ENCODE assay signal across 15 cellular contexts in genomic region chr12:49598527-49598926, GRCh38. TPM values are rescaled to one million over a fixed set of nuclear protein-coding genes. Genes with fewer than 3 reads are reported as not detected.
DNase-seq lines count a peak whose midpoint lies in the region; ATAC-seq, FAIRE-seq and TF ChIP-seq lines count a peak whose summit lies in the region.
"Had no signal": no experiment of that assay in that cellular context is flagged by ENCODE, and none has a peak within 500 bp of the region (broad histone marks: within the 10 kb centered on the region; RNA-seq: fewer than 3 reads in every experiment).

No MANE protein-coding gene starts in this region.

- H4K91ac ChIP-seq in H9 (ENCODE audit: insufficient read length, low read depth, low read length) (no peak overlapping the region), H1 (replicated peaks; ENCODE audit: insufficient read length, low read length) (no peak overlapping the region)

- TF ChIP-seq CTCF in H9 (conservative IDR thresholded peaks at IDR 0.05) (no peak), H1 (IDR thresholded peaks at IDR 0.05; ENCODE audit: control extremely low read depth in 1 of 3, insufficient read depth in 1 of 3, low read depth in 1 of 3, low read length in 3 of 3) (no peak), type B pancreatic cell (conservative IDR thresholded peaks at IDR 0.05) (no peak), spleen (IDR thresholded peaks at IDR 0.05 in 8 of 11, conservative IDR thresholded peaks at IDR 0.05 in 3 of 11) (no peak)

- no peak overlapping the region for H3K56ac ChIP-seq in H9 (ENCODE audit: insufficient read length, low read depth, low read length)
- no peak overlapping the region for H3K56ac ChIP-seq in H1 (replicated peaks; ENCODE audit: insufficient read length, low read depth, low read length)

- no CpG with 5 or more reads among the region's 10 CpGs for WGBS in H9 (ENCODE audit: extremely low coverage, insufficient read length, low lambda C conversion rate)
- WGBS in H1 (ENCODE audit: extremely low coverage in 1 of 2, insufficient coverage in 1 of 2, insufficient read length in 1 of 2, insufficient replicate concordance in 2 of 2, low coverage in 1 of 2, low lambda C conversion rate in 2 of 2, missing lambda C conversion rate in 1 of 2), 2 experiments = 89% methylated on average over 10 of the region's 10 CpGs; no CpG with 5 or more reads in 1 of the 2 experiments
- WGBS in spleen, 5 donors = 85 to 92% (median 87%) methylated on average over 10 of the region's 10 CpGs

- no peak overlapping the region for H3K23ac ChIP-seq in H9 (ENCODE audit: insufficient read length, low read depth, low read length)
- H3K23ac ChIP-seq in H1 (ENCODE audit: insufficient read length) = no peak overlapping the region

- H2BK15ac ChIP-seq in H9 (ENCODE audit: low read depth, low read length) = no peak overlapping the region
- no peak overlapping the region for H2BK15ac ChIP-seq in H1 (ENCODE audit: low read length)

- H3K9me3 Mint-ChIP-seq in H9 (no peaks in the 10 kb centered on the region), type B pancreatic cell (no peaks in the 10 kb centered on the region)
- H3K9me3 Mint-ChIP-seq: CD14-positive monocyte; CD8-positive, alpha-beta T cell had no signal

- H3T11ph ChIP-seq in H9 (ENCODE audit: low read length) = no peak overlapping the region

- H3K36me3 ChIP-seq in H1 (ENCODE audit: control insufficient read depth in 2 of 4, insufficient read depth in 4 of 4, low read length in 3 of 4) (no peaks in the 10 kb centered on the region), spleen (no peaks in the 10 kb centered on the region)

- no peak overlapping the region for H3K9ac ChIP-seq in H9 (ENCODE audit: extremely low read depth, insufficient read length, low read length)
- H3K9ac ChIP-seq in H1 (replicated peaks in 1 of 4; ENCODE audit: extremely low read depth in 1 of 4, low read depth in 3 of 4, low read length in 3 of 4) = no peak overlapping the region
- H3K9ac ChIP-seq: GM23248 had no signal

- H3K4me2 ChIP-seq in H9 (ENCODE audit: insufficient read depth, insufficient read length, low read length) (no peak overlapping the region), H1 (ENCODE audit: insufficient read depth in 1 of 2, low read depth in 2 of 2, low read length in 2 of 2) (no peak overlapping the region)
- H3K4me2 ChIP-seq: A549 had no signal

- no peaks in the 10 kb centered on the region for H3K9me3 ChIP-seq in H9 (ENCODE audit: control insufficient read depth, low read depth, low read length)
- no peaks in the 10 kb centered on the region for H3K9me3 ChIP-seq in H1 (ENCODE audit: insufficient read depth in 2 of 2, low read depth in 1 of 2, low read length in 1 of 2)
- H3K9me3 ChIP-seq in spleen = no peaks in the 10 kb centered on the region
- H3K9me3 ChIP-seq: A549 had no signal

- peak overlapping the region in 1 of 3 experiments; percentile 28; a peak in 2 of 7 replicates for H3K27ac Mint-ChIP-seq in H9
- H3K27ac Mint-ChIP-seq in type B pancreatic cell = peak overlapping the region; percentile 23

- CTCF ChIA-PET in H1 (lab: Charles Lee; ENCODE audit: partially characterized antibody) = interaction anchor here (0.8 to 1.3 kb wide), 3 partner anchors 10 to 18 kb away, joined by 3 to 4 read pairs (median 4); no protein-coding TSS in a partner anchor

- H4K20me1 ChIP-seq in H9 (ENCODE audit: control insufficient read depth, insufficient read depth, insufficient read length) (no peaks in the 10 kb centered on the region), H1 (replicated peaks in 1 of 2; ENCODE audit: control insufficient read depth in 1 of 2, insufficient read depth in 2 of 2, low read length in 2 of 2) (no peaks in the 10 kb centered on the region)

- H2BK120ac ChIP-seq in H9 (ENCODE audit: low read depth, low read length, poor library complexity, severe bottlenecking) (no peak overlapping the region), H1 (replicated peaks; ENCODE audit: low read depth, low read length) (no peak overlapping the region)

- H4K5ac ChIP-seq in H9 (ENCODE audit: insufficient read length, low read depth, low read length) = no peak overlapping the region
- H4K5ac ChIP-seq in H1 (ENCODE audit: insufficient read length, low read depth, low read length) = no peak overlapping the region

- peaks cover 0 to 5% of the 10 kb centered on the region in 2 experiments; a peak in 2 of 4 replicates for H3K4me1 Mint-ChIP-seq in H9
- H3K4me1 Mint-ChIP-seq in type B pancreatic cell (ENCODE audit: unreplicated experiment) = no peaks in the 10 kb centered on the region

- H3K27me3 ChIP-seq in H9 (ENCODE audit: insufficient read depth, low read length) (peaks cover 2% of the 10 kb centered on the region; the same call in 1 of the 2 replicates), H1 (replicated peaks in 1 of 4; ENCODE audit: control insufficient read depth in 3 of 4, extremely low read depth in 1 of 4, insufficient read depth in 3 of 4, low read length in 3 of 4) (peaks cover 0 to 4% (median 0%) of the 10 kb centered on the region in 4 experiments; a peak in 2 of 7 replicates), spleen (replicated peaks in 1 of 7) (no peaks in the 10 kb centered on the region)

- H2AK5ac ChIP-seq in H9 (ENCODE audit: insufficient read length, low read length) (no peak overlapping the region), H1 (ENCODE audit: low read depth, low read length) (0 out of 2 replicates have a peak overlapping the region, but pooled peaks have one; percentile 69)

- H3K79me2 ChIP-seq in H9 (ENCODE audit: insufficient read depth, low read length) (no peaks in the 10 kb centered on the region), H1 (ENCODE audit: control insufficient read depth in 1 of 2, insufficient read depth in 2 of 2, low read length in 2 of 2) (no peaks in the 10 kb centered on the region)

- no peak overlapping the region for H2BK12ac ChIP-seq in H9 (ENCODE audit: insufficient read length, low read depth, low read length)
- no peak overlapping the region for H2BK12ac ChIP-seq in H1 (ENCODE audit: low read depth, low read length)

- H3K4ac ChIP-seq in H9 (ENCODE audit: low read depth, low read length) (no peak overlapping the region), H1 (replicated peaks; ENCODE audit: insufficient read length, low read depth, low read length) (no peak overlapping the region)

- FAIRE-seq in H1 (lab: Jason Lieb, UNC) = no peak
- FAIRE-seq: A549 had no signal

- H3K14ac ChIP-seq in H9 (ENCODE audit: insufficient read depth, low read length) (no peak overlapping the region), H1 (ENCODE audit: insufficient read length) (no peak overlapping the region)

- H3K36me3 Mint-ChIP-seq in H9 (ENCODE audit: insufficient read depth in 1 of 3, low read depth in 3 of 3) = peaks cover 0 to 6% (median 4%) of the 10 kb centered on the region in 3 experiments; a peak in 4 of 7 replicates
- H3K36me3 Mint-ChIP-seq in type B pancreatic cell = peaks cover 3% of the 10 kb centered on the region
- H3K36me3 Mint-ChIP-seq: CD14-positive monocyte; CD8-positive, alpha-beta T cell had no signal

- H2BK5ac ChIP-seq in H9 (ENCODE audit: insufficient read length, low read length) (no peak overlapping the region), H1 (ENCODE audit: low read depth, low read length) (no peak overlapping the region)

- no peak for TF ChIP-seq RAD21 in H1 (IDR thresholded peaks at IDR 0.05 in 1 of 2, conservative IDR thresholded peaks at IDR 0.05 in 1 of 2; ENCODE audit: low read depth in 2 of 2, low read length in 2 of 2)

- H2BK20ac ChIP-seq in H9 (ENCODE audit: low read depth, low read length, poor library complexity, severe bottlenecking) = no peak overlapping the region
- H2BK20ac ChIP-seq in H1 (ENCODE audit: low read length) = no peak overlapping the region

- H3K79me1 ChIP-seq in H9 (ENCODE audit: insufficient read depth, low read depth, low read length, poor library complexity, severe bottlenecking) (no peaks in the 10 kb centered on the region), H1 (ENCODE audit: low read depth, low read length) (no peaks in the 10 kb centered on the region)

- H2AFZ ChIP-seq in H9 (ENCODE audit: low read length) = no peak overlapping the region
- no peak overlapping the region for H2AFZ ChIP-seq in H1 (ENCODE audit: low read length)
- H2AFZ ChIP-seq: GM23248 had no signal

- no peak overlapping the region for H3K4me3 Mint-ChIP-seq in H9
- H3K4me3 Mint-ChIP-seq in type B pancreatic cell = no peak overlapping the region
- H3K4me3 Mint-ChIP-seq: CD14-positive monocyte; CD8-positive, alpha-beta T cell had no signal

- H4K8ac ChIP-seq in H9 (replicated peaks; ENCODE audit: insufficient read length, low read depth, low read length) = no peak overlapping the region
- H4K8ac ChIP-seq in H1 (ENCODE audit: extremely low read depth, insufficient read depth, low read length) = no peak overlapping the region

- H3K4me1 ChIP-seq in H9 (ENCODE audit: insufficient read depth, low read length) = no peaks in the 10 kb centered on the region
- no peaks in the 10 kb centered on the region for H3K4me1 ChIP-seq in H1 (replicated peaks in 1 of 4; ENCODE audit: control insufficient read depth in 3 of 4, insufficient read depth in 4 of 4, low read length in 3 of 4)
- no peaks in the 10 kb centered on the region for H3K4me1 ChIP-seq in spleen
- H3K4me1 ChIP-seq: A549 had no signal

- no peak overlapping the region for H3K27ac ChIP-seq in H9 (ENCODE audit: insufficient read length, low read depth, low read length)
- H3K27ac ChIP-seq in H1 (ENCODE audit: low read depth, low read length) = no peak overlapping the region
- H3K27ac ChIP-seq in spleen = no peak overlapping the region
- H3K27ac ChIP-seq: A549, GM23248 had no signal

- TF ChIP-seq EP300 in H1 (IDR thresholded peaks at IDR 0.05; ENCODE audit: borderline replicate concordance in 1 of 2, low read depth in 2 of 2, low read length in 2 of 2) = no peak

- POLR2A ChIA-PET in H1 (lab: Charles Lee; ENCODE audit: partially characterized antibody) = no interaction called here

- ATAC-seq in left cardiac atrium = no peak
- ATAC-seq: CD8-positive, alpha-beta T cell had no signal

- H3K4me3 ChIP-seq in H1 (ENCODE audit: extremely low read depth in 1 of 4, insufficient read depth in 2 of 4, low read depth in 3 of 4, low read length in 4 of 4) (no peak overlapping the region), spleen (no peak overlapping the region)
- H3K4me3 ChIP-seq: A549, GM23248 had no signal

- no peak overlapping the region for H3K18ac ChIP-seq in H9 (ENCODE audit: insufficient read length, low read depth, low read length)
- no peak overlapping the region for H3K18ac ChIP-seq in H1 (ENCODE audit: extremely low read depth, low read length)

- DNase-seq in H9 (peak; percentile 25), H1 (ENCODE audit: low read depth in 1 of 2, low spot score in 2 of 2) (no peak), mesenteric fat pad (ENCODE audit: low spot score) (peak; percentile 79), type B pancreatic cell (ENCODE audit: extremely low spot score, unreplicated experiment) (no peak), spleen (no peak), left cardiac atrium (no peak), A172 (ENCODE audit: low spot score) (no peak)
- DNase-seq: CD8-positive, alpha-beta T cell; DMS53; GF-D8; GM23248; H7; IMR-90 had no signal

- peaks cover 1% of the 10 kb centered on the region; the same call in 1 of the 2 replicates for H3K27me3 Mint-ChIP-seq in H9 (ENCODE audit: low read depth)
- no peaks in the 10 kb centered on the region for H3K27me3 Mint-ChIP-seq in type B pancreatic cell

- intact Hi-C loops in spleen (cut with DNase I; ENCODE audit: low total_unique reads) = no loop called here
- intact Hi-C loops in left cardiac atrium (cut with DNase I) = no loop called here

- no peak for TF ChIP-seq POLR2A in H1 (IDR thresholded peaks at IDR 0.05; ENCODE audit: control extremely low read depth in 1 of 2, low read depth in 2 of 2, low read length in 2 of 2)
- TF ChIP-seq POLR2A in spleen (IDR thresholded peaks at IDR 0.05) = no peak

- H3K23me2 ChIP-seq in H9 (ENCODE audit: insufficient read length, low read depth, low read length, poor library complexity, severe bottlenecking) (no peaks in the 10 kb centered on the region), H1 (ENCODE audit: low read depth, low read length) (no peaks in the 10 kb centered on the region)

RNA-seq across cellular contexts. Expression of gene FAM186B, which starts 6.9 kb away (rescaled TPM):
- total RNA-seq in H9 (2021) = 0.42 and 0.46 TPM in 2 replicates
- 0.21 and 0.73 TPM in 2 replicates for total RNA-seq in H1 (2021; fragmentation: NEBNext Ultra II Directional; extraction: Animal tissue kit (Norgen Biotek cat#: 25700))
- 0.12 and 0.13 TPM in 2 replicates for polyA plus RNA-seq in H1 (2011; rRNA removed)
- polyA plus RNA-seq in H1 (2011; cell fraction: cytosol; rRNA removed) = 0.28 TPM
- 0.34 TPM for polyA plus RNA-seq in H1 (2011; cell fraction: nucleus; rRNA removed)
- 0.52 to 0.70 TPM (median 0.58 TPM) in 4 replicates for polyA plus RNA-seq in H1 (2012, experiment 1 of 2)
- 0.09 TPM for polyA plus RNA-seq in H1 (2012, experiment 2 of 2)
- 0.18 TPM for polyA plus RNA-seq in H1 (2013, experiment 1 of 2)
- 0.09 TPM for polyA plus RNA-seq in H1 (2013, experiment 2 of 2)
- 0.41 and 0.46 TPM in 2 replicates for polyA minus RNA-seq in H1 (2011; rRNA and poly(A)+ RNA removed)
- polyA minus RNA-seq in H1 (2011; cell fraction: cytosol; rRNA and poly(A)+ RNA removed) = not detected
- polyA minus RNA-seq in H1 (2011; cell fraction: nucleus; rRNA and poly(A)+ RNA removed) = 0.20 TPM
- total RNA-seq in mesenteric fat pad = 0.55 TPM
- 0.14 and 0.21 TPM in 2 replicates for total RNA-seq in type B pancreatic cell (ENCODE audit: low replicate concordance)
- under 1 TPM in 4 of 7 donors, not detected in 3; 0.27 to 0.67 (median 0.41) TPM for total RNA-seq in spleen
- polyA plus RNA-seq in spleen = under 1 TPM in 2 of 3 donors, not detected in 1; 0.08 to 0.10 TPM
- total RNA-seq in left cardiac atrium = under 1 TPM; 0.29 to 0.31 TPM
- total RNA-seq in A172 (2014; rRNA removed; shearing (Covaris generic)) = 0.05 and 0.55 TPM in 2 replicates
- polyA plus RNA-seq: CD14-positive monocyte had no signal

RNA-seq across cellular contexts. Expression of gene PRPF40B, which starts 24.8 kb away (rescaled TPM):
- 17.4 and 19.0 TPM in 2 replicates for total RNA-seq in H9 (2021)
- 24.4 and 26.8 TPM in 2 replicates for total RNA-seq in H1 (2021; fragmentation: NEBNext Ultra II Directional; extraction: Animal tissue kit (Norgen Biotek cat#: 25700))
- polyA plus RNA-seq in H1 (2011; rRNA removed) = 14.4 and 23.5 TPM in 2 replicates
- polyA plus RNA-seq in H1 (2011; cell fraction: cytosol; rRNA removed) = 23.9 TPM
- polyA plus RNA-seq in H1 (2011; cell fraction: nucleus; rRNA removed) = 137 TPM
- 14.2 to 29.0 TPM (median 24.0 TPM) in 4 replicates for polyA plus RNA-seq in H1 (2012, experiment 1 of 2)
- 9.3 TPM for polyA plus RNA-seq in H1 (2012, experiment 2 of 2)
- polyA plus RNA-seq in H1 (2013, experiment 1 of 2) = 13.1 TPM
- 13.0 TPM for polyA plus RNA-seq in H1 (2013, experiment 2 of 2)
- polyA minus RNA-seq in H1 (2011; rRNA and poly(A)+ RNA removed) = 14.2 and 23.3 TPM in 2 replicates
- 11.0 TPM for polyA minus RNA-seq in H1 (2011; cell fraction: cytosol; rRNA and poly(A)+ RNA removed)
- polyA minus RNA-seq in H1 (2011; cell fraction: nucleus; rRNA and poly(A)+ RNA removed) = 41.9 TPM
- 13.7 TPM for total RNA-seq in mesenteric fat pad
- total RNA-seq in type B pancreatic cell (ENCODE audit: low replicate concordance) = 25.0 and 35.4 TPM in 2 replicates
- total RNA-seq in spleen = 10 to 100 TPM in 6 of 7 donors, 1 to 10 TPM in 1; 8.0 to 28.3 (median 20.7) TPM
- 10 to 100 TPM in 2 of 3 donors, 1 to 10 TPM in 1; 5.9 to 18.0 (median 13.7) TPM for polyA plus RNA-seq in spleen
- 10 to 100 TPM; 14.3 to 21.1 TPM for total RNA-seq in left cardiac atrium
- 9.1 and 13.9 TPM in 2 replicates for total RNA-seq in A172 (2014; rRNA removed; shearing (Covaris generic))

RNA-seq across cellular contexts. Expression of gene MCRS1, which starts 30.6 kb away (rescaled TPM):
- 98.7 and 103 TPM in 2 replicates for total RNA-seq in H9 (2021)
- total RNA-seq in H1 (2021; fragmentation: NEBNext Ultra II Directional; extraction: Animal tissue kit (Norgen Biotek cat#: 25700)) = 90.3 and 92.5 TPM in 2 replicates
- 139 and 170 TPM in 2 replicates for polyA plus RNA-seq in H1 (2011; rRNA removed)
- polyA plus RNA-seq in H1 (2011; cell fraction: cytosol; rRNA removed) = 135 TPM
- 210 TPM for polyA plus RNA-seq in H1 (2011; cell fraction: nucleus; rRNA removed)
- polyA plus RNA-seq in H1 (2012, experiment 1 of 2) = 51.5 to 92.0 TPM (median 89.3 TPM) in 4 replicates
- polyA plus RNA-seq in H1 (2012, experiment 2 of 2) = 112 TPM
- polyA plus RNA-seq in H1 (2013, experiment 1 of 2) = 54.6 TPM
- polyA plus RNA-seq in H1 (2013, experiment 2 of 2) = 56.7 TPM
- 83.5 and 103 TPM in 2 replicates for polyA minus RNA-seq in H1 (2011; rRNA and poly(A)+ RNA removed)
- 48.8 TPM for polyA minus RNA-seq in H1 (2011; cell fraction: cytosol; rRNA and poly(A)+ RNA removed)
- 55.8 TPM for polyA minus RNA-seq in H1 (2011; cell fraction: nucleus; rRNA and poly(A)+ RNA removed)
- total RNA-seq in mesenteric fat pad = 35.1 TPM
- total RNA-seq in type B pancreatic cell (ENCODE audit: low replicate concordance) = 60.6 and 61.8 TPM in 2 replicates
- total RNA-seq in spleen = 10 to 100 TPM; 44.3 to 63.5 (median 54.2) TPM
- polyA plus RNA-seq in spleen = 10 to 100 TPM; 44.1 to 64.7 (median 61.1) TPM
- 10 to 100 TPM; 63.2 to 78.4 TPM for total RNA-seq in left cardiac atrium
- 66.5 and 79.5 TPM in 2 replicates for total RNA-seq in A172 (2014; rRNA removed; shearing (Covaris generic))

RNA-seq across cellular contexts. Expression of gene KCNH3, which starts 59.7 kb away (rescaled TPM):
- 0.26 and 0.39 TPM in 2 replicates for total RNA-seq in H9 (2021)
- total RNA-seq in H1 (2021; fragmentation: NEBNext Ultra II Directional; extraction: Animal tissue kit (Norgen Biotek cat#: 25700)) = 0.24 and 0.36 TPM in 2 replicates
- 0.47 and 0.50 TPM in 2 replicates for polyA plus RNA-seq in H1 (2011; rRNA removed)
- polyA plus RNA-seq in H1 (2011; cell fraction: cytosol; rRNA removed) = 0.50 TPM
- 1.6 TPM for polyA plus RNA-seq in H1 (2011; cell fraction: nucleus; rRNA removed)
- polyA plus RNA-seq in H1 (2012, experiment 1 of 2) = 0.24 to 0.67 TPM (median 0.60 TPM) in 3 of 4 replicates, not detected in the other
- polyA plus RNA-seq in H1 (2012, experiment 2 of 2) = 0.18 TPM
- 0.36 TPM for polyA plus RNA-seq in H1 (2013, experiment 1 of 2)
- polyA plus RNA-seq in H1 (2013, experiment 2 of 2) = 0.15 TPM
- polyA minus RNA-seq in H1 (2011; rRNA and poly(A)+ RNA removed) = 0.17 and 0.19 TPM in 2 replicates
- polyA minus RNA-seq in H1 (2011; cell fraction: cytosol; rRNA and poly(A)+ RNA removed) = not detected
- 0.80 TPM for polyA minus RNA-seq in H1 (2011; cell fraction: nucleus; rRNA and poly(A)+ RNA removed)
- 0.19 TPM for total RNA-seq in mesenteric fat pad
- 0.72 and 1.8 TPM in 2 replicates for total RNA-seq in type B pancreatic cell (ENCODE audit: low replicate concordance)
- total RNA-seq in spleen = 1 to 10 TPM in 4 of 7 donors, under 1 TPM in 3; 0.41 to 2.9 (median 1.0) TPM
- polyA plus RNA-seq in spleen = under 1 TPM; 0.33 to 0.83 (median 0.61) TPM
- under 1 TPM; 0.44 to 0.73 TPM for total RNA-seq in left cardiac atrium
- total RNA-seq in A172 (2014; rRNA removed; shearing (Covaris generic)) = 5.4 and 7.1 TPM in 2 replicates
- total RNA-seq: GM23248, IMR-90 had no signal

Comparison
In these comparisons a context has a peak if more than half of its experiments do, and no peak if none do; other contexts are left out.
1. DNase-seq: peak in H9 (single experiment) and mesenteric fat pad (single experiment); none in H1 (0 of 2), type B pancreatic cell (single experiment), spleen (single experiment), left cardiac atrium (single experiment) and A172 (single experiment).